ENCODE assay signal across 13 cellular contexts in genomic region chr2:27076323-27076722, GRCh38. TPM values are rescaled to one million over a fixed set of nuclear protein-coding genes. Genes with fewer than 3 reads are reported as not detected.
DNase-seq lines count a peak whose midpoint lies in the region; ATAC-seq and TF ChIP-seq lines count a peak whose summit lies in the region.
"Had no signal": no experiment of that assay in that cellular context is flagged by ENCODE, and none has a peak within 500 bp of the region (broad histone marks: within the 10 kb centered on the region; RNA-seq: fewer than 3 reads in every experiment).

No MANE protein-coding gene starts in this region.

- H3K27ac Mint-ChIP-seq in activated naive CD4-positive, alpha-beta T cell treated with anti-CD3 and anti-CD28 coated beads, Interleukin-2, amount 10 ng/mL, durations not matched to agents 7 days and 5 days, result peak overlapping the region; percentile 13
- no peak overlapping the region for H3K27ac Mint-ChIP-seq in glutamatergic neuron (ENCODE audit: unreplicated experiment)
- H3K27ac Mint-ChIP-seq: WTC11 had no signal

- no peak for DNase-seq in activated naive CD4-positive, alpha-beta T cell treated with anti-CD3 and anti-CD28 coated beads, Interleukin-2, amount 10 ng/mL, durations not matched to agents 7 days and 5 days
- DNase-seq in activated naive CD4-positive, alpha-beta T cell (lab: John Stamatoyannopoulos, UW), result no peak
- DNase-seq in glutamatergic neuron (no peak), transverse colon (no peak), NCI-H187 (lab: John Stamatoyannopoulos, UW) (no peak)
- DNase-seq: ACHN; activated naive CD4-positive, alpha-beta T cell treated with Interleukin-2 at 50 U/mL for 16 hours; DMS79 treated with DMSO at 0.1 percent for 48 hours; HCEC 1CT; NCI-H524 treated with DMSO at 0.1 percent for 48 hours had no signal

- CTCF ChIA-PET in activated naive CD4-positive, alpha-beta T cell treated with anti-CD3 and anti-CD28 coated beads, Interleukin-2, amount 10 ng/mL, durations not matched to agents 7 days and 5 days (lab: Charles Lee), result no interaction called here

- TF ChIP-seq CTCF in glutamatergic neuron (IDR thresholded peaks at IDR 0.05; ENCODE audit: partially characterized antibody, unreplicated experiment) (no peak), transverse colon (IDR thresholded peaks at IDR 0.05) (no peak)

- H3K36me3 ChIP-seq in transverse colon, result no peaks in the 10 kb centered on the region

- no peak for ATAC-seq in HG03045 (IDR thresholded peaks at IDR 0.05; ENCODE audit: unreplicated experiment)
- ATAC-seq: Right ventricle myocardium inferior, WTC11 had no signal

- TF ChIP-seq POLR2A in transverse colon (IDR thresholded peaks at IDR 0.05), result no peak

- intact Hi-C loops in transverse colon (cut with DNase I; ENCODE audit: low total_unique reads), result no loop called here

- H3K4me1 ChIP-seq in transverse colon, result peaks cover 8 to 65% (median 26%) of the 10 kb centered on the region in 4 donors

- peak overlapping the region; percentile 92 to 96 (median 95) for H3K27ac ChIP-seq in transverse colon

- no peaks in the 10 kb centered on the region for H3K9me3 Mint-ChIP-seq in activated naive CD4-positive, alpha-beta T cell treated with anti-CD3 and anti-CD28 coated beads, Interleukin-2, amount 10 ng/mL, durations not matched to agents 7 days and 5 days
- peaks cover 14% of the 10 kb centered on the region for H3K9me3 Mint-ChIP-seq in glutamatergic neuron (ENCODE audit: unreplicated experiment)
- H3K9me3 Mint-ChIP-seq: WTC11 had no signal

- H3K9me3 ChIP-seq in transverse colon, result no peaks in the 10 kb centered on the region

- H3K27me3 ChIP-seq in transverse colon, result no peaks in the 10 kb centered on the region

- in situ Hi-C loops in transverse colon (cut with MboI; ENCODE audit: low pct_ligation_motif_present in 1 of 4, low pct_unique_long_range_greater_than_20kb in 1 of 4, low sequenced_read_pairs in 3 of 4), result loop anchor here in 3 of 4 donors (25.0 kb wide), 1 partner anchor 114 kb away; the partner anchor contains the start of gene MAPRE3 (in 3 of the 3)

- H3K4me3 Mint-ChIP-seq in activated naive CD4-positive, alpha-beta T cell treated with anti-CD3 and anti-CD28 coated beads, Interleukin-2, amount 10 ng/mL, durations not matched to agents 7 days and 5 days, result no peak overlapping the region
- peak overlapping the region; percentile 35 for H3K4me3 Mint-ChIP-seq in glutamatergic neuron (ENCODE audit: unreplicated experiment)
- H3K4me3 Mint-ChIP-seq: WTC11 had no signal

- peaks cover 12% of the 10 kb centered on the region for H3K27me3 Mint-ChIP-seq in activated naive CD4-positive, alpha-beta T cell treated with anti-CD3 and anti-CD28 coated beads, Interleukin-2, amount 10 ng/mL, durations not matched to agents 7 days and 5 days
- peaks cover 14% of the 10 kb centered on the region for H3K27me3 Mint-ChIP-seq in glutamatergic neuron (ENCODE audit: unreplicated experiment)

- peaks cover 2% of the 10 kb centered on the region for H3K36me3 Mint-ChIP-seq in activated naive CD4-positive, alpha-beta T cell treated with anti-CD3 and anti-CD28 coated beads, Interleukin-2, amount 10 ng/mL, durations not matched to agents 7 days and 5 days
- peaks cover 11% of the 10 kb centered on the region for H3K36me3 Mint-ChIP-seq in glutamatergic neuron (ENCODE audit: unreplicated experiment)
- H3K36me3 Mint-ChIP-seq: WTC11 had no signal

- TF ChIP-seq EP300 in transverse colon (IDR thresholded peaks at IDR 0.05; ENCODE audit: low read depth), result no peak

- 80 to 87% methylated on average over 4 of the region's 4 CpGs for WGBS in transverse colon (ENCODE audit: low coverage in 1 of 2), 2 donors

- no peak overlapping the region for H3K4me3 ChIP-seq in transverse colon

- H3K4me1 Mint-ChIP-seq in activated naive CD4-positive, alpha-beta T cell treated with anti-CD3 and anti-CD28 coated beads, Interleukin-2, amount 10 ng/mL, durations not matched to agents 7 days and 5 days, result peaks cover 60% of the 10 kb centered on the region
- H3K4me1 Mint-ChIP-seq in glutamatergic neuron (ENCODE audit: low read depth, unreplicated experiment), result peaks cover 38% of the 10 kb centered on the region

RNA-seq across cellular contexts. Expression of gene EMILIN1, which starts 2.1 kb away (rescaled TPM):
- total RNA-seq in glutamatergic neuron (ENCODE audit: unreplicated experiment) (3.2 TPM), transverse colon (100 to 1,000 TPM in 1 of 4 donors, 10 to 100 TPM in 3; 41.0 to 152 (median 65.6) TPM)

RNA-seq across cellular contexts. Expression of gene OST4, which starts 4.9 kb away (rescaled TPM):
- total RNA-seq in glutamatergic neuron (ENCODE audit: unreplicated experiment) (215 TPM), transverse colon (100 to 1,000 TPM in 3 of 4 donors, 10 to 100 TPM in 1; 92.7 to 320 (median 202) TPM)

RNA-seq across cellular contexts. Expression of gene KHK, which starts 10.2 kb away (rescaled TPM):
- 5.3 TPM for total RNA-seq in glutamatergic neuron (ENCODE audit: unreplicated experiment)
- total RNA-seq in transverse colon, result 10 to 100 TPM in 1 of 4 donors, 1 to 10 TPM in 3; 1.8 to 12.0 (median 6.3) TPM

RNA-seq across cellular contexts. Expression of gene AGBL5, which starts 24.9 kb away (rescaled TPM):
- 17.3 TPM for total RNA-seq in glutamatergic neuron (ENCODE audit: unreplicated experiment)
- total RNA-seq in transverse colon, result 10 to 100 TPM in 3 of 4 donors, 1 to 10 TPM in 1; 9.7 to 39.2 (median 13.9) TPM

RNA-seq across cellular contexts. Expression of gene CGREF1, which starts 42.6 kb away (rescaled TPM):
- total RNA-seq in glutamatergic neuron (ENCODE audit: unreplicated experiment) (1.3 TPM), transverse colon (1 to 10 TPM in 2 of 4 donors, under 1 TPM in 1, not detected in 1; 0.27 to 4.9 (median 1.1) TPM)
